8 cellular contexts compared by ENCODE assay signal in the genomic region with DNA sequence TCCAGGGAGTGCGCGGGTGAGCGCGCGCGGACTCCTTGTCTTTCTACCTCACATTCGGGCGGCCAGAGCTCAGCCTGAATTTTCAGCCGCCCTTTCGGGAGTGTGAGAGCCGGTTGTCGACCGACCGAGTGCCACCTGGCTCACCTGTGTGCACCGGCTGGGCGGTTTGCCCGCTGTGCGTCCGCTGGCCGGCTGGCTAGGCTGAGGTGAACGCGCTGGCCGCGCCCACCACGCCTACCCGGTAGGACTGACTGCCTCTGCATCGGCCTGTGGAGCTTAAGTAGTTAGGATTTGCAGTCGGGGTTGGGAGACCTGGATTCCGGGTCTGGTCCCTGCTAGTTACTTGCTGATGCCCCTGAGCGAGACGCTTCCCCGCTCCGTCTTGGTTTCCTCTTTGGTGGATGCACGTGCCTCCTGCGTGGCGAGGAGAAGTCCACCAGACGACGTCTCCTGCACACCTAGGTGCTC. TPM values are rescaled to one million over a fixed set of nuclear protein-coding genes. Genes with fewer than 3 reads are reported as not detected.
DNase-seq lines count a peak whose midpoint lies in the region; ATAC-seq, FAIRE-seq and TF ChIP-seq lines count a peak whose summit lies in the region.

No MANE protein-coding gene starts in this region.

- TF ChIP-seq CTCF in Peyer's patch (IDR thresholded peaks at IDR 0.05) = no peak
- TF ChIP-seq CTCF in D721Med (IDR thresholded peaks at IDR 0.05; ENCODE audit: insufficient read depth, missing control alignments) = no peak

- H3K4me1 ChIP-seq in Peyer's patch = peaks cover 0 to 42% (median 5%) of the 10 kb centered on the region in 4 donors
- H3K4me1 ChIP-seq in endocrine pancreas (ENCODE audit: control insufficient read depth, insufficient read depth, low read length) = no peaks in the 10 kb centered on the region

- POLR2A ChIA-PET in naive thymus-derived CD8-positive, alpha-beta T cell (lab: Charles Lee) = no interaction called here

- peak; percentile 9 for DNase-seq in activated CD4-positive, alpha-beta T cell treated with anti-CD3 and anti-CD28 coated beads for 48 hours
- no peak for DNase-seq in activated CD4-positive, alpha-beta T cell treated with anti-CD3 and anti-CD28 coated beads, Interleukin-2, amount 50 U/mL, for 4 hours
- DNase-seq in Peyer's patch (peak in 2 of 3 donors; percentile 79 to 89), NCI-H128 (lab: John Stamatoyannopoulos, UW; ENCODE audit: unreplicated experiment) (no peak), D721Med (ENCODE audit: insufficient read length, low spot score) (no peak)
- peak in 1 of 10 donors; percentile 3 for DNase-seq in naive thymus-derived CD8-positive, alpha-beta T cell

- ATAC-seq in naive thymus-derived CD8-positive, alpha-beta T cell = peak; percentile 24 to 36
- no peak for ATAC-seq in GM18868 (IDR thresholded peaks at IDR 0.05; ENCODE audit: unreplicated experiment)

- peak overlapping the region in 3 of 10 donors; percentile 21 to 60 (median 51) for H3K27ac Mint-ChIP-seq in naive thymus-derived CD8-positive, alpha-beta T cell

- H3K27me3 ChIP-seq in Peyer's patch (no peaks in the 10 kb centered on the region), endocrine pancreas (ENCODE audit: control insufficient read depth, insufficient read depth, low read length) (no peaks in the 10 kb centered on the region)

- H3K36me3 ChIP-seq in Peyer's patch (peaks cover 0 to 5% (median 0%) of the 10 kb centered on the region in 3 donors), endocrine pancreas (ENCODE audit: control insufficient read depth, insufficient read depth, low read length) (no peaks in the 10 kb centered on the region)

- TF ChIP-seq POLR2A in Peyer's patch (IDR thresholded peaks at IDR 0.05) = peak in 1 of 2 donors; percentile 61

- peak overlapping the region; percentile 35 to 91 (median 85) for H3K27ac ChIP-seq in Peyer's patch

- FAIRE-seq in D721Med (lab: Jason Lieb, UNC) = no peak

- H3K9me3 ChIP-seq in Peyer's patch (no peaks in the 10 kb centered on the region), endocrine pancreas (ENCODE audit: control insufficient read depth, low read length) (no peaks in the 10 kb centered on the region)

- peaks cover 10 to 29% (median 18%) of the 10 kb centered on the region in 4 donors for H3K4me1 Mint-ChIP-seq in naive thymus-derived CD8-positive, alpha-beta T cell

- H3K4me3 Mint-ChIP-seq in naive thymus-derived CD8-positive, alpha-beta T cell = peak overlapping the region; percentile 75 to 95 (median 86)

- no peaks in the 10 kb centered on the region for H3K36me3 Mint-ChIP-seq in naive thymus-derived CD8-positive, alpha-beta T cell

- H3K4me3 ChIP-seq in Peyer's patch = peak overlapping the region; percentile 55 to 84 (median 72)
- H3K4me3 ChIP-seq in endocrine pancreas (ENCODE audit: control insufficient read depth, insufficient read depth, low read length) = no peak overlapping the region

- H3K9ac ChIP-seq in endocrine pancreas (ENCODE audit: control insufficient read depth, insufficient read depth, low read length) = peak overlapping the region; percentile 47

- H3K27me3 Mint-ChIP-seq in naive thymus-derived CD8-positive, alpha-beta T cell = peaks cover 0 to 8% (median 0%) of the 10 kb centered on the region in 5 donors

- H3K9me3 Mint-ChIP-seq in naive thymus-derived CD8-positive, alpha-beta T cell = no peaks in the 10 kb centered on the region

RNA-seq across cellular contexts. Expression of gene TSPAN15, which starts 0.6 kb away (rescaled TPM):
- 100 to 1,000 TPM in 2 of 4 donors, 10 to 100 TPM in 2; 32.2 to 110 (median 94.4) TPM for total RNA-seq in Peyer's patch
- total RNA-seq in naive thymus-derived CD8-positive, alpha-beta T cell = under 1 TPM; 0.55 to 0.68 TPM
- 1 to 10 TPM in 1 of 3 donors, under 1 TPM in 1, not detected in 1; 0.92 to 1.1 TPM for polyA plus RNA-seq in naive thymus-derived CD8-positive, alpha-beta T cell

RNA-seq across cellular contexts. Expression of gene TACR2, which starts 35.1 kb away (rescaled TPM):
- total RNA-seq in Peyer's patch = 10 to 100 TPM in 1 of 4 donors, 1 to 10 TPM in 2, not detected in 1; 1.1 to 11.1 (median 3.2) TPM
- total RNA-seq in naive thymus-derived CD8-positive, alpha-beta T cell = not detected
- polyA plus RNA-seq in naive thymus-derived CD8-positive, alpha-beta T cell = not detected

Comparison
In these comparisons a context has a peak if more than half of its experiments do, and no peak if none do; other contexts are left out.
1. DNase-seq: peak in activated CD4-positive, alpha-beta T cell treated with anti-CD3 and anti-CD28 coated beads for 48 hours (single experiment) and Peyer's patch (2 of 3); none in activated CD4-positive, alpha-beta T cell treated with anti-CD3 and anti-CD28 coated beads, Interleukin-2, amount 50 U/mL, for 4 hours (0 of 2), NCI-H128 (single experiment) and D721Med (single experiment).
2. RNA of gene TSPAN15, which starts 0.6 kb away (total RNA-seq): 32.2 to 110 TPM in Peyer's patch; 0.55 to 0.68 TPM in naive thymus-derived CD8-positive, alpha-beta T cell; every median in the first group is over 10 times any median in the second.